In the genomic region with DNA sequence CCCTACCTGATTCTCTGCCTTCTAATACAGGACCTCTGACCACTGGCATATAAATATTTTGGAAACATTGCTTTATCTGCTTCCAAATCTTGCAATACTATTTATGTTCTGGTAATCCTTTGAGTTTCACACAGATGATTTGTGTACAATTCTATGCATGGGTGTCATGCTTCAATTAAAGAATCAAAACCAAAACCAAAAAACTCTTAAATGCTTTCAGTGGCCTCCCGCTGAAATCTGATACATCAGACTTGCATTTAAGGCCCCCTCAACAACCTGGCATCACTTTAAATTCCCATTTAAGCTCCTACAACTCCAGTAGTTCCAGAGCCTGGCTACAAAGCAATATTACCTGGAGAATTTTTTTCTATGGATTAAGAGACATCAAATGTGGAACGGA, we compare ENCODE assay signal across 17 cellular contexts.
"Had no signal": no experiment of that assay in that cellular context is flagged by ENCODE, and none has a peak within 500 bp of the region (broad histone marks: within the 10 kb centered on the region; RNA-seq: fewer than 3 reads in every experiment).

No MANE protein-coding gene starts in this region.

- ATAC-seq: activated CD4-positive, CD25-positive, alpha-beta regulatory T cell treated with anti-CD3 and anti-CD28 coated beads, Interleukin-2, amount 50 U/mL, for 24 hours; activated T-helper 17 cell treated with anti-CD3 and anti-CD28 coated beads, Interleukin-2, amount 50 U/mL, for 72 hours; effector memory CD8-positive, alpha-beta T cell; left cardiac atrium; lower lobe of right lung; right cardiac atrium had no signal

- H3K36me3 ChIP-seq: ascending aorta, lower lobe of right lung, prostate gland, tibial artery had no signal

- H3K4me1 ChIP-seq: ascending aorta, lower lobe of right lung, prostate gland, tibial artery had no signal

- H3K27ac ChIP-seq: ascending aorta, lower lobe of right lung, prostate gland, tibial artery had no signal

- H3K9me3 ChIP-seq: ascending aorta, lower lobe of right lung, prostate gland, tibial artery had no signal

- H3K27me3 ChIP-seq: ascending aorta, tibial artery had no signal

- H3K4me3 ChIP-seq: ascending aorta, lower lobe of right lung, prostate gland, tibial artery had no signal

- DNase-seq: activated CD4-positive, alpha-beta T cell treated with anti-CD3 and anti-CD28 coated beads, Interleukin-2, amount 50 U/mL, for 1 hour; activated CD8-positive, alpha-beta memory T cell treated with anti-CD3 and anti-CD28 coated beads for 24 hours; activated naive CD4-positive, alpha-beta T cell treated with Interleukin-2 at 50 U/mL for 16 hours; dermis blood vessel endothelial cell; effector memory CD8-positive, alpha-beta T cell; head of caudate nucleus; left cardiac atrium; lower lobe of right lung; right cardiac atrium; small intestine; stimulated activated CD4-positive, alpha-beta T cell treated with anti-CD3 and anti-CD28 coated beads, Interleukin-4, amount 100 ng/mL, for 24 hours; stimulated activated naive CD4-positive, alpha-beta T cell; tibial artery had no signal
